1 cellular context compared by ENCODE assay signal in the genomic region with DNA sequence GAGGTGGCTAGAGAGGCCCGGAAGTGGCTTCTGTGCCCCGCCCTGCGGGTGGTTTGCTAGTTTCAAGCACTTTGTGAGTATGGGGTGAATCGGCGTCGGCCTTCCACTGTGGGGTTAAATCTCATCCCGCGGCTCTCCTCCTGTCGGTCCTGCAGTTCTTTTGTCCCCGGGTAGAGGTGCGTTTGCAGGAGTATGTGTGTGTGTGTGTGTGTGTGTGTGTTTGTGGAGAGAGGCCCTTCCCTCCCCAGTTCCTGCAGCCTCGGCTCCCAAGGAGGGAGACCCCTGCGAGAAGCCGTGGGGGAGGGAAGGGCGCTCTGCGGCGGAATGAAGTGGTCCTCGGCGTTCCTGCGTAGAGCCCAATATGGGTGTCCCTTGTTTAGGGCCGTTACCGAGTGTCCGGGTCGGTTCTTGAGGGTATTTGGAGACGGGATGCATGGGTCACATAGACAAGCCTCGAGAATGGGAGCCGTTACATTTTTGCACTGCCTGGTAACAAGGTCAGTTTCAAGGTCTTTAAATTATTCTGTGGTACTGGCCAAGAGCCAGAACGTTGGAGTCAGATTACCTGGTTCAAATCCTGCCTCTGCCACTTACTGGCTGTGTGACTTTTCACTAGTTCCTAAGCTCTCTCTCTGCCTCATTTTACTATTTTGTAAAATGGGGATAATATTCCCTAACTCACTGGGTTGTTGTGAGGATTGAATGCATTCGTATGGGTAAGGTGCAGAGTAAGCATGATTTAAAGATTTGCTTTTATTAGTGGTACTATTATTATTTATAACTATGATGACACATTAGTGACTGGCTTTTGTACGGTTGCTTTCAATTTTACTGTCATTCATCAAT.
TF ChIP-seq lines count a peak whose summit lies in the region.

A gene (plus strand): TSS at position 56 of the 846 bp plus-strand sequence. CDS start 9,640 bp downstream, outside the sequence.

TF ChIP-seq in HEK293, 187 proteins besides CTCF, POLR2A, EP300 and RAD21 (continued from another document and continues in another):
- TF ChIP-seq, protein P1, sequence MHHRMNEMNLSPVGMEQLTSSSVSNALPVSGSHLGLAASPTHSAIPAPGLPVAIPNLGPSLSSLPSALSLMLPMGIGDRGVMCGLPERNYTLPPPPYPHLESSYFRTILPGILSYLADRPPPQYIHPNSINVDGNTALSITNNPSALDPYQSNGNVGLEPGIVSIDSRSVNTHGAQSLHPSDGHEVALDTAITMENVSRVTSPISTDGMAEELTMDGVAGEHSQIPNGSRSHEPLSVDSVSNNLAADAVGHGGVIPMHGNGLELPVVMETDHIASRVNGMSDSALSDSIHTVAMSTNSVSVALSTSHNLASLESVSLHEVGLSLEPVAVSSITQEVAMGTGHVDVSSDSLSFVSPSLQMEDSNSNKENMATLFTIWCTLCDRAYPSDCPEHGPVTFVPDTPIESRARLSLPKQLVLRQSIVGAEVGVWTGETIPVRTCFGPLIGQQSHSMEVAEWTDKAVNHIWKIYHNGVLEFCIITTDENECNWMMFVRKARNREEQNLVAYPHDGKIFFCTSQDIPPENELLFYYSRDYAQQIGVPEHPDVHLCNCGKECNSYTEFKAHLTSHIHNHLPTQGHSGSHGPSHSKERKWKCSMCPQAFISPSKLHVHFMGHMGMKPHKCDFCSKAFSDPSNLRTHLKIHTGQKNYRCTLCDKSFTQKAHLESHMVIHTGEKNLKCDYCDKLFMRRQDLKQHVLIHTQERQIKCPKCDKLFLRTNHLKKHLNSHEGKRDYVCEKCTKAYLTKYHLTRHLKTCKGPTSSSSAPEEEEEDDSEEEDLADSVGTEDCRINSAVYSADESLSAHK (tag by site-specific recombination; IDR thresholded peaks at IDR 0.05) = peak; percentile 95
- TF ChIP-seq KLF9 (tag by site-specific recombination; IDR thresholded peaks at IDR 0.05; ENCODE audit: low read depth) (peak; percentile 66), ZNF660 (tag by site-specific recombination; IDR thresholded peaks at IDR 0.05) (peak; percentile 66; the same call in 1 of the 2 replicates), ZNF654 (tag by site-specific recombination; IDR thresholded peaks at IDR 0.05; ENCODE audit: low read depth) (0 out of 2 replicates have a peak, but pooled peaks have one; percentile 7), ZNF239 (tag by site-specific recombination; IDR thresholded peaks at IDR 0.05) (0 out of 2 replicates have a peak, but pooled peaks have one; percentile 60), ZBTB20 (tag by site-specific recombination; IDR thresholded peaks at IDR 0.05) (peak; percentile 93), ZNF670 (tag by site-specific recombination; IDR thresholded peaks at IDR 0.05; ENCODE audit: low read depth) (no peak), GFI1B (tag by site-specific recombination; IDR thresholded peaks at IDR 0.05) (0 out of 2 replicates have a peak, but pooled peaks have one; percentile 39), ZFP37 (tag by site-specific recombination; IDR thresholded peaks at IDR 0.05) (peak; percentile 96), ZNF843 (tag by site-specific recombination; IDR thresholded peaks at IDR 0.05) (peak; percentile 77), ZBTB48 (tag by site-specific recombination; IDR thresholded peaks at IDR 0.05) (peak; percentile 96), SALL2 (tag by site-specific recombination; IDR thresholded peaks at IDR 0.05; ENCODE audit: borderline replicate concordance) (no peak), ZNF221 (tag by site-specific recombination; IDR thresholded peaks at IDR 0.05; ENCODE audit: borderline replicate concordance) (no peak), ZNF501 (tag by site-specific recombination; IDR thresholded peaks at IDR 0.05) (peak; percentile 98), ZNF311 (tag by site-specific recombination; IDR thresholded peaks at IDR 0.05; ENCODE audit: borderline replicate concordance) (no peak), ZNF324 (tag by site-specific recombination; IDR thresholded peaks at IDR 0.05) (peak; percentile 76; the same call in 1 of the 2 replicates), ZNF19 (tag by site-specific recombination; IDR thresholded peaks at IDR 0.05; ENCODE audit: low read depth) (no peak), ZNF510 (tag by site-specific recombination; IDR thresholded peaks at IDR 0.05; ENCODE audit: insufficient replicate concordance) (no peak), ZNF830 (tag by site-specific recombination; IDR thresholded peaks at IDR 0.05; ENCODE audit: low read depth) (no peak), ZNF24 (tag by site-specific recombination; IDR thresholded peaks at IDR 0.05) (peak; percentile 34; the same call in 1 of the 2 replicates), SP7 (tag by site-specific recombination; IDR thresholded peaks at IDR 0.05) (peak; percentile 88), ZNF792 (tag by site-specific recombination; IDR thresholded peaks at IDR 0.05) (no peak), KLF7 (tag by site-specific recombination; IDR thresholded peaks at IDR 0.05; ENCODE audit: borderline replicate concordance) (peak; percentile 94), MEIS1 (CRISPR knock-in tag; IDR thresholded peaks at IDR 0.05; ENCODE audit: borderline replicate concordance) (no peak), ZNF10 (tag by site-specific recombination; IDR thresholded peaks at IDR 0.05) (no peak), ZNF394 (tag by site-specific recombination; IDR thresholded peaks at IDR 0.05; ENCODE audit: borderline replicate concordance) (peak; percentile 77; the same call in 1 of the 2 replicates), ZNF677 (tag by site-specific recombination; IDR thresholded peaks at IDR 0.05) (no peak), BCL11B (tag by site-specific recombination; IDR thresholded peaks at IDR 0.05; ENCODE audit: low read depth) (peak; percentile 62; the same call in 1 of the 2 replicates), KLF10 (tag by site-specific recombination; IDR thresholded peaks at IDR 0.05) (peak; percentile 18; the same call in 1 of the 2 replicates), ZNF529 (tag by site-specific recombination; IDR thresholded peaks at IDR 0.05; ENCODE audit: insufficient replicate concordance) (no peak), PRDM1 (tag by site-specific recombination; IDR thresholded peaks at IDR 0.05) (peak; percentile 34; the same call in 1 of the 2 replicates), ZNF768 (tag by site-specific recombination; IDR thresholded peaks at IDR 0.05) (peak; percentile 82; the same call in 1 of the 2 replicates), OSR2 (tag by site-specific recombination; IDR thresholded peaks at IDR 0.05) (peak; percentile 61), YY2 (tag by site-specific recombination; IDR thresholded peaks at IDR 0.05) (peak; percentile 33; the same call in 1 of the 2 replicates), ZFP69B (tag by site-specific recombination; IDR thresholded peaks at IDR 0.05) (peak; percentile 65; the same call in 1 of the 2 replicates)
- TF ChIP-seq, protein P2, sequence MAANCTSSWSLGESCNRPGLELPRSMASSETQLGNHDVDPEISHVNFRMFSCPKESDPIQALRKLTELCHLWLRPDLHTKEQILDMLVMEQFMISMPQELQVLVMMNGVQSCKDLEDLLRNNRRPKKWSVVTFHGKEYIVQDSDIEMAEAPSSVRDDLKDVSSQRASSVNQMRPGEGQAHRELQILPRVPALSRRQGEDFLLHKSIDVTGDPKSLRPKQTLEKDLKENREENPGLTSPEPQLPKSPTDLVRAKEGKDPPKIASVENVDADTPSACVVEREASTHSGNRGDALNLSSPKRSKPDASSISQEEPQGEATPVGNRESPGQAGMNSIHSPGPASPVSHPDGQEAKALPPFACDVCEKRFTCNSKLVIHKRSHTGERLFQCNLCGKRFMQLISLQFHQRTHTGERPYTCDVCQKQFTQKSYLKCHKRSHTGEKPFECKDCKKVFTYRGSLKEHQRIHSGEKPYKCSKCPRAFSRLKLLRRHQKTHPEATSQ (tag by site-specific recombination; IDR thresholded peaks at IDR 0.05) = no peak
- TF ChIP-seq, protein P3, sequence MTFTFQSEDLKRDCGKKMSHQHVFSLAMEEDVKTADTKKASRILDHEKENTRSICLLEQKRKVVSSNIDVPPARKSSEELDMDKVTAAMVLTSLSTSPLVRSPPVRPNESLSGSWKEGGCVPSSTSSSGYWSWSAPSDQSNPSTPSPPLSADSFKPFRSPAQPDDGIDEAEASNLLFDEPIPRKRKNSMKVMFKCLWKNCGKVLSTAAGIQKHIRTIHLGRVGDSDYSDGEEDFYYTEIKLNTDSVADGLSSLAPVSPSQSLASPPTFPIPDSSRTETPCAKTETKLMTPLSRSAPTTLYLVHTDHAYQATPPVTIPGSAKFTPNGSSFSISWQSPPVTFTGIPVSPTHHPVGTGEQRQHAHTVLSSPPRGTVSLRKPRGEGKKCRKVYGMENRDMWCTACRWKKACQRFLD (tag by site-specific recombination; IDR thresholded peaks at IDR 0.05) = no peak
- TF ChIP-seq, protein P4, sequence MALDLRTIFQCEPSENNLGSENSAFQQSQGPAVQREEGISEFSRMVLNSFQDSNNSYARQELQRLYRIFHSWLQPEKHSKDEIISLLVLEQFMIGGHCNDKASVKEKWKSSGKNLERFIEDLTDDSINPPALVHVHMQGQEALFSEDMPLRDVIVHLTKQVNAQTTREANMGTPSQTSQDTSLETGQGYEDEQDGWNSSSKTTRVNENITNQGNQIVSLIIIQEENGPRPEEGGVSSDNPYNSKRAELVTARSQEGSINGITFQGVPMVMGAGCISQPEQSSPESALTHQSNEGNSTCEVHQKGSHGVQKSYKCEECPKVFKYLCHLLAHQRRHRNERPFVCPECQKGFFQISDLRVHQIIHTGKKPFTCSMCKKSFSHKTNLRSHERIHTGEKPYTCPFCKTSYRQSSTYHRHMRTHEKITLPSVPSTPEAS (tag by site-specific recombination; IDR thresholded peaks at IDR 0.05) = peak; percentile 93
- TF ChIP-seq, protein P5, sequence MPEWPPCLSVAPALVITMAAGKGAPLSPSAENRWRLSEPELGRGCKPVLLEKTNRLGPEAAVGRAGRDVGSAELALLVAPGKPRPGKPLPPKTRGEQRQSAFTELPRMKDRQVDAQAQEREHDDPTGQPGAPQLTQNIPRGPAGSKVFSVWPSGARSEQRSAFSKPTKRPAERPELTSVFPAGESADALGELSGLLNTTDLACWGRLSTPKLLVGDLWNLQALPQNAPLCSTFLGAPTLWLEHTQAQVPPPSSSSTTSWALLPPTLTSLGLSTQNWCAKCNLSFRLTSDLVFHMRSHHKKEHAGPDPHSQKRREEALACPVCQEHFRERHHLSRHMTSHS (tag by site-specific recombination; IDR thresholded peaks at IDR 0.05) = no peak
- TF ChIP-seq, protein P6, sequence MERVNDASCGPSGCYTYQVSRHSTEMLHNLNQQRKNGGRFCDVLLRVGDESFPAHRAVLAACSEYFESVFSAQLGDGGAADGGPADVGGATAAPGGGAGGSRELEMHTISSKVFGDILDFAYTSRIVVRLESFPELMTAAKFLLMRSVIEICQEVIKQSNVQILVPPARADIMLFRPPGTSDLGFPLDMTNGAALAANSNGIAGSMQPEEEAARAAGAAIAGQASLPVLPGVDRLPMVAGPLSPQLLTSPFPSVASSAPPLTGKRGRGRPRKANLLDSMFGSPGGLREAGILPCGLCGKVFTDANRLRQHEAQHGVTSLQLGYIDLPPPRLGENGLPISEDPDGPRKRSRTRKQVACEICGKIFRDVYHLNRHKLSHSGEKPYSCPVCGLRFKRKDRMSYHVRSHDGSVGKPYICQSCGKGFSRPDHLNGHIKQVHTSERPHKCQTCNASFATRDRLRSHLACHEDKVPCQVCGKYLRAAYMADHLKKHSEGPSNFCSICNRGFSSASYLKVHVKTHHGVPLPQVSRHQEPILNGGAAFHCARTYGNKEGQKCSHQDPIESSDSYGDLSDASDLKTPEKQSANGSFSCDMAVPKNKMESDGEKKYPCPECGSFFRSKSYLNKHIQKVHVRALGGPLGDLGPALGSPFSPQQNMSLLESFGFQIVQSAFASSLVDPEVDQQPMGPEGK (tag by site-specific recombination; IDR thresholded peaks at IDR 0.05) = peak; percentile 95
- TF ChIP-seq, protein P7, sequence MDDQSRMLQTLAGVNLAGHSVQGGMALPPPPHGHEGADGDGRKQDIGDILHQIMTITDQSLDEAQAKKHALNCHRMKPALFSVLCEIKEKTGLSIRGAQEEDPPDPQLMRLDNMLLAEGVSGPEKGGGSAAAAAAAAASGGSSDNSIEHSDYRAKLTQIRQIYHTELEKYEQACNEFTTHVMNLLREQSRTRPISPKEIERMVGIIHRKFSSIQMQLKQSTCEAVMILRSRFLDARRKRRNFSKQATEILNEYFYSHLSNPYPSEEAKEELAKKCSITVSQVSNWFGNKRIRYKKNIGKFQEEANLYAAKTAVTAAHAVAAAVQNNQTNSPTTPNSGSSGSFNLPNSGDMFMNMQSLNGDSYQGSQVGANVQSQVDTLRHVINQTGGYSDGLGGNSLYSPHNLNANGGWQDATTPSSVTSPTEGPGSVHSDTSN (CRISPR knock-in tag; IDR thresholded peaks at IDR 0.05) = no peak
- TF ChIP-seq, protein P8, sequence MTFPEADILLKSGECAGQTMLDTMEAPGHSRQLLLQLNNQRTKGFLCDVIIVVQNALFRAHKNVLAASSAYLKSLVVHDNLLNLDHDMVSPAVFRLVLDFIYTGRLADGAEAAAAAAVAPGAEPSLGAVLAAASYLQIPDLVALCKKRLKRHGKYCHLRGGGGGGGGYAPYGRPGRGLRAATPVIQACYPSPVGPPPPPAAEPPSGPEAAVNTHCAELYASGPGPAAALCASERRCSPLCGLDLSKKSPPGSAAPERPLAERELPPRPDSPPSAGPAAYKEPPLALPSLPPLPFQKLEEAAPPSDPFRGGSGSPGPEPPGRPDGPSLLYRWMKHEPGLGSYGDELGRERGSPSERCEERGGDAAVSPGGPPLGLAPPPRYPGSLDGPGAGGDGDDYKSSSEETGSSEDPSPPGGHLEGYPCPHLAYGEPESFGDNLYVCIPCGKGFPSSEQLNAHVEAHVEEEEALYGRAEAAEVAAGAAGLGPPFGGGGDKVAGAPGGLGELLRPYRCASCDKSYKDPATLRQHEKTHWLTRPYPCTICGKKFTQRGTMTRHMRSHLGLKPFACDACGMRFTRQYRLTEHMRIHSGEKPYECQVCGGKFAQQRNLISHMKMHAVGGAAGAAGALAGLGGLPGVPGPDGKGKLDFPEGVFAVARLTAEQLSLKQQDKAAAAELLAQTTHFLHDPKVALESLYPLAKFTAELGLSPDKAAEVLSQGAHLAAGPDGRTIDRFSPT (tag by site-specific recombination; IDR thresholded peaks at IDR 0.05) = peak; percentile 68; the same call in 1 of the 2 replicates
- TF ChIP-seq, protein P9, sequence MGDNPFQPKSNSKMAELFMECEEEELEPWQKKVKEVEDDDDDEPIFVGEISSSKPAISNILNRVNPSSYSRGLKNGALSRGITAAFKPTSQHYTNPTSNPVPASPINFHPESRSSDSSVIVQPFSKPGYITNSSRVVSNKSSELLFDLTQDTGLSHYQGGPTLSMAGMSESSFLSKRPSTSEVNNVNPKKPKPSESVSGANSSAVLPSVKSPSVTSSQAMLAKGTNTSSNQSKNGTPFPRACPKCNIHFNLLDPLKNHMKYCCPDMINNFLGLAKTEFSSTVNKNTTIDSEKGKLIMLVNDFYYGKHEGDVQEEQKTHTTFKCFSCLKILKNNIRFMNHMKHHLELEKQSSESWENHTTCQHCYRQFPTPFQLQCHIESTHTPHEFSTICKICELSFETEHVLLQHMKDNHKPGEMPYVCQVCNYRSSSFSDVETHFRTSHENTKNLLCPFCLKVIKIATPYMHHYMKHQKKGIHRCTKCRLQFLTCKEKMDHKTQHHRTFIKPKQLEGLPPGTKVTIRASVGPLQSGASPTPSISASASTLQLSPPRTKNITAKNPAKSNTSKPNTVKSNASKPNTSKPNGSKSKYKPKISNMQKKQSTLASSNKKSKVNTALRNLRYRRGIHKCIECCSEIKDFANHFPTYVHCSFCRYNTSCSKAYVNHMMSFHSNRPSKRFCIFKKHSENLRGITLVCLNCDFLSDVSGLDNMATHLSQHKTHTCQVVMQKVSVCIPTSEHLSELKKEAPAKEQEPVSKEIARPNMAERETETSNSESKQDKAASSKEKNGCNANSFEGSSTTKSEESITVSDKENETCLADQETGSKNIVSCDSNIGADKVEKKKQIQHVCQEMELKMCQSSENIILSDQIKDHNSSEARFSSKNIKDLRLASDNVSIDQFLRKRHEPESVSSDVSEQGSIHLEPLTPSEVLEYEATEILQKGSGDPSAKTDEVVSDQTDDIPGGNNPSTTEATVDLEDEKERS (tag by site-specific recombination; IDR thresholded peaks at IDR 0.05) = no peak; the same call in 1 of the 2 replicates
